4 cellular contexts compared by ENCODE assay signal in the genomic region with DNA sequence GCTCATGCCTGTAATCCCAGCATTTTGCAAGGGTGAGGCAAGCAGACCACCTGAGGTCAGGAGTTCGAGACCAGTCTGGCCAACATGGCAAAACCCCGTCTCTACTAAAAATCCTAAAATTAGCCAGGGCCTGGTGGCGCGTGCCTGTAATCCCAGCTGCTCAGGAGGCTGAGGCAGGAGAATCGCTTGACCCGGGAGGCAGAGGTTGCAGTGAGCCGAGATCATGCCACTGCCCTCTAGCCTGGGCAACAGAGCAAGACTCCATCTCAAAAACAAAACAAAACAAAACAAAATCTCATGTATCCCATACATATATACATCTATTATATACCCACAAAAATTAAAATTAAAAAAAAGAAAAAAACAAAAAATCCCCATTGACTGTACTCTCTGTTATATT. TPM values are rescaled to one million over a fixed set of nuclear protein-coding genes. Genes with fewer than 3 reads are reported as not detected.
"Had no signal": no experiment of that assay in that cellular context is flagged by ENCODE, and none has a peak within 500 bp of the region (broad histone marks: within the 10 kb centered on the region; RNA-seq: fewer than 3 reads in every experiment).

No MANE protein-coding gene starts in this region.

RNA-seq across cellular contexts. Expression of a gene that starts 25.9 kb away (rescaled TPM):
- total RNA-seq: GM23248, H4, H7, HFFc6 had no signal
- polyA plus RNA-seq: GM23248 had no signal
